Comparison of ENCODE assay signal across 25 cellular contexts in genomic region chr1:236860096-236860495, GRCh38.
A peak's percentile ranks its signal among the peaks of the same experiment; 100 is the strongest.
DNase-seq lines count a peak whose midpoint lies in the region; ATAC-seq and TF ChIP-seq lines count a peak whose summit lies in the region.
"Had no signal": no experiment of that assay in that cellular context is flagged by ENCODE, and none has a peak within 500 bp of the region (broad histone marks: within the 10 kb centered on the region; RNA-seq: fewer than 3 reads in every experiment).

No MANE protein-coding gene starts in this region.

- peak in 1 of 2 donors; percentile 28 for DNase-seq in cardiac muscle cell (ENCODE audit: low read depth in 1 of 2, low spot score in 1 of 2)
- no peak for DNase-seq in Right ventricle myocardium inferior (ENCODE audit: missing footprints)
- no peak for DNase-seq in endodermal cell
- peak; percentile 74 for DNase-seq in fibroblast of villous mesenchyme (ENCODE audit: low read depth)
- no peak for DNase-seq in naive thymus-derived CD4-positive, alpha-beta T cell
- DNase-seq in activated CD4-positive, CD25-positive, alpha-beta regulatory T cell (lab: John Stamatoyannopoulos, UW): no peak
- no peak for DNase-seq in activated T-cell treated with anti-CD3 and anti-CD28 coated beads, Interleukin-2, amount 50 U/mL, for 48 hours
- DNase-seq: ACHN; AML-193; BE2C; CD4-positive, alpha-beta T cell; CD8-positive, alpha-beta memory T cell; DMS 273 treated with DMSO at 0.1 percent for 48 hours; DMS79; EL; GDM1; H9 had no signal

- WGBS in endodermal cell (ENCODE audit: insufficient coverage in 1 of 2, insufficient read length in 1 of 2), 2 experiments: 94% methylated on average over 4 of the region's 4 CpGs; no CpG with 5 or more reads in 1 of the 2 experiments

- peaks cover 13% of the 10 kb centered on the region for H3K4me1 ChIP-seq in cardiac muscle cell (ENCODE audit: low read depth)
- H3K4me1 ChIP-seq in endodermal cell (ENCODE audit: control insufficient read depth, insufficient read depth, low read length): no peaks in the 10 kb centered on the region
- peaks cover 0 to 15% of the 10 kb centered on the region in 2 donors for H3K4me1 ChIP-seq in naive thymus-derived CD4-positive, alpha-beta T cell (ENCODE audit: control insufficient read depth in 2 of 2, insufficient read depth in 2 of 2, low read length in 2 of 2)
- H3K4me1 ChIP-seq: BE2C had no signal

- ATAC-seq in Right ventricle myocardium inferior (no peak), GM21528 (IDR thresholded peaks at IDR 0.05; ENCODE audit: low FRiP score, unreplicated experiment) (no peak)
- ATAC-seq in naive thymus-derived CD4-positive, alpha-beta T cell: no peak
- ATAC-seq: A549, GM12878, GM23338, HCT116 had no signal

- no peaks in the 10 kb centered on the region for H3K27me3 ChIP-seq in cardiac muscle cell
- no peaks in the 10 kb centered on the region for H3K27me3 ChIP-seq in endodermal cell (ENCODE audit: control insufficient read depth, insufficient read depth, low read length, poor library complexity, severe bottlenecking)
- H3K27me3 ChIP-seq in naive thymus-derived CD4-positive, alpha-beta T cell (ENCODE audit: control insufficient read depth in 2 of 2, insufficient read depth in 2 of 2, low read length in 2 of 2): no peaks in the 10 kb centered on the region
- H3K27me3 ChIP-seq: BE2C; BLaER1 treated with 17β-estradiol and CSF1 and Interleukin-3, amounts not matched to agents 10 nM and 100 nM had no signal

- H3K27ac ChIP-seq in cardiac muscle cell: peak overlapping the region; percentile 5
- no peak overlapping the region for H3K27ac ChIP-seq in endodermal cell (ENCODE audit: low read depth, low read length)
- no peak overlapping the region for H3K27ac ChIP-seq in naive thymus-derived CD4-positive, alpha-beta T cell (ENCODE audit: low read depth, low read length)
- H3K27ac ChIP-seq: 22Rv1; A549; BLaER1 treated with 17β-estradiol and CSF1 and Interleukin-3, amounts not matched to agents 10 nM and 100 nM had no signal

- POLR2A ChIA-PET in naive thymus-derived CD4-positive, alpha-beta T cell (lab: Charles Lee): interaction anchor here (0.8 kb wide), 1 partner anchor 323 kb away, joined by 3 read pairs; no protein-coding TSS in a partner anchor

- TF ChIP-seq CTCF in cardiac muscle cell (IDR thresholded peaks at IDR 0.05; ENCODE audit: low read depth, low read length) (no peak), endodermal cell (conservative IDR thresholded peaks at IDR 0.05) (no peak), fibroblast of villous mesenchyme (IDR thresholded peaks at IDR 0.05; ENCODE audit: insufficient read depth, low read depth, low read length) (no peak)

- intact Hi-C loops in Right ventricle myocardium inferior (cut with DNase I): no loop called here
- intact Hi-C loops in naive thymus-derived CD4-positive, alpha-beta T cell (cut with micrococcal nuclease): no loop called here

- CTCF ChIA-PET in naive thymus-derived CD4-positive, alpha-beta T cell (lab: Charles Lee): no interaction called here

- peaks cover 32% of the 10 kb centered on the region for H3K36me3 ChIP-seq in cardiac muscle cell
- peaks cover 16% of the 10 kb centered on the region for H3K36me3 ChIP-seq in endodermal cell (ENCODE audit: control insufficient read depth, insufficient read depth, low read length)
- peaks cover 4 to 62% (median 9%) of the 10 kb centered on the region in 3 experiments for H3K36me3 ChIP-seq in naive thymus-derived CD4-positive, alpha-beta T cell (ENCODE audit: control insufficient read depth in 2 of 3, insufficient read depth in 3 of 3, low read length in 3 of 3)

- no peaks in the 10 kb centered on the region for H3K9me3 Mint-ChIP-seq in endodermal cell
- H3K9me3 Mint-ChIP-seq in naive thymus-derived CD4-positive, alpha-beta T cell: peaks cover 0 to 5% (median 0%) of the 10 kb centered on the region in 11 donors
- H3K9me3 Mint-ChIP-seq: CD14-positive monocyte; CD4-positive, alpha-beta T cell; CD8-positive, alpha-beta memory T cell; GM23338; H9 had no signal

- no peaks in the 10 kb centered on the region for H3K4me1 Mint-ChIP-seq in endodermal cell
- peaks cover 11 to 51% (median 25%) of the 10 kb centered on the region in 7 donors for H3K4me1 Mint-ChIP-seq in naive thymus-derived CD4-positive, alpha-beta T cell
- H3K4me1 Mint-ChIP-seq: GM23338, H9 had no signal

- H3K4me3 Mint-ChIP-seq in endodermal cell: no peak overlapping the region
- no peak overlapping the region for H3K4me3 Mint-ChIP-seq in naive thymus-derived CD4-positive, alpha-beta T cell
- H3K4me3 Mint-ChIP-seq: CD14-positive monocyte; CD4-positive, alpha-beta T cell; GM23338; H9 had no signal

- H3K27me3 Mint-ChIP-seq in endodermal cell (ENCODE audit: insufficient read depth): no peaks in the 10 kb centered on the region
- H3K27me3 Mint-ChIP-seq in naive thymus-derived CD4-positive, alpha-beta T cell: no peaks in the 10 kb centered on the region
- H3K27me3 Mint-ChIP-seq: CD4-positive, alpha-beta T cell; CD8-positive, alpha-beta memory T cell had no signal

- H3K4me3 ChIP-seq in cardiac muscle cell (no peak overlapping the region), endodermal cell (ENCODE audit: low read length) (no peak overlapping the region), fibroblast of villous mesenchyme (ENCODE audit: low read depth, low read length) (no peak overlapping the region)
- no peak overlapping the region for H3K4me3 ChIP-seq in naive thymus-derived CD4-positive, alpha-beta T cell (ENCODE audit: low read length)
- H3K4me3 ChIP-seq: A549; BLaER1 treated with 17β-estradiol and CSF1 and Interleukin-3, amounts not matched to agents 10 nM and 100 nM; GM12878; GM23338 had no signal

- peaks cover 57% of the 10 kb centered on the region for H3K36me3 Mint-ChIP-seq in endodermal cell (ENCODE audit: low read depth)
- peaks cover 15 to 90% (median 63%) of the 10 kb centered on the region in 5 donors for H3K36me3 Mint-ChIP-seq in naive thymus-derived CD4-positive, alpha-beta T cell

- no peaks in the 10 kb centered on the region for H3K9me3 ChIP-seq in cardiac muscle cell (ENCODE audit: low read depth)
- no peaks in the 10 kb centered on the region for H3K9me3 ChIP-seq in endodermal cell (ENCODE audit: control insufficient read depth, low read length)
- no peaks in the 10 kb centered on the region for H3K9me3 ChIP-seq in naive thymus-derived CD4-positive, alpha-beta T cell (ENCODE audit: control insufficient read depth in 2 of 3, low read length in 3 of 3)
- H3K9me3 ChIP-seq: A549, BE2C had no signal

- peak overlapping the region; percentile 57 for H3K27ac Mint-ChIP-seq in endodermal cell
- H3K27ac Mint-ChIP-seq in naive thymus-derived CD4-positive, alpha-beta T cell: peak overlapping the region in 5 of 9 donors; percentile 45 to 84 (median 68)
- H3K27ac Mint-ChIP-seq: CD4-positive, alpha-beta T cell; GM23338 had no signal

- H3K9ac ChIP-seq in endodermal cell (ENCODE audit: extremely low read depth, low read length, poor library complexity, severe bottlenecking): no peak overlapping the region
- H3K9ac ChIP-seq: BLaER1 treated with 17β-estradiol and CSF1 and Interleukin-3, amounts not matched to agents 10 nM and 100 nM had no signal
